In the genomic region with DNA sequence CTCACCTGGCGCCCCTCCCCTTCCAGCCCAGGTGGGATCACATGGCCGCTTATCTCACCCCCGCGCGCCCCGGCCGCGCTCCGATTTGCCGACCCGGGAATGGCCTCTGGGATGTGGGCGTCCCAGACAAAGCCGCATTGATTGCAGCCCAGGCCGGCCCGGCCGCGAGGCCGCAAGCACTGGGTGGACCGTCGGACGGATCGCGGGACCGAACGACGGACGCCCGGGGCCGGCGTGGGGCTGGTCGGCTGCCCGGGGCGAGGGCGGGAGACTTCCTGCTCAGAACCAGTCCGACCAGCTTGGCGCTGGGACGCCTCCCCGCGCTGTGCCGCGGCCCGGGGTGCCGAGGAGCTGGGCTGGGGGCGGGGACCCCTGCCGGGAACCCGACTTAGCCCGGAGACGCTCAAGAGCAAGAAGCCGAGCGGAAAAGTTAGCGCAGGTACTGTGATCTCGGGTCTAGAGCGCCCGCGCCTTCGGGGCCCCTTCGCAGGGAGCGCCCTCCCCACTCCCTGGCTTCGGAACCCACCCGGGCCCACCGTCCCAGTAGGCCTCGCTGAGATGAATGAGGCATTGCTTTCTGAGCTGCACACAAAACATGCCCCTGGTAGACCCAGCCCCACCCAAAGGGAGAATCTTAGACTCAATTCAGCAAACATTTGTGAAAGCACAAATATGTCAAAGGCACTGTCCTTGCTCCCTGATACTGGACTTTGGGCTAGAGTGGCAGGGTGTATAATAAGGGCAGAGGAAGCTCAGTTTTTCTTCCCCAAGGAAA, we compare ENCODE assay signal across 9 cellular contexts. TPM values are rescaled to one million over a fixed set of nuclear protein-coding genes. Genes with fewer than 3 reads are reported as not detected.
DNase-seq lines count a peak whose midpoint lies in the region; TF ChIP-seq lines count a peak whose summit lies in the region.
"Had no signal": no experiment of that assay in that cellular context is flagged by ENCODE, and none has a peak within 500 bp of the region (broad histone marks: within the 10 kb centered on the region; RNA-seq: fewer than 3 reads in every experiment).

No MANE protein-coding gene starts in this region.

- no peak for TF ChIP-seq POLR2A in lower leg skin (IDR thresholded peaks at IDR 0.05)

- peak; percentile 13 for DNase-seq in SIG-M5 treated with dmso at 0.1 percent for 504 hours (lab: John Stamatoyannopoulos, UW; ENCODE audit: unreplicated experiment)
- no peak for DNase-seq in SIG-M5 (lab: John Stamatoyannopoulos, UW)
- no peak for DNase-seq in coronary artery (ENCODE audit: low spot score)
- DNase-seq in lower leg skin (ENCODE audit: low spot score in 2 of 2): no peak
- DNase-seq in ureter (ENCODE audit: low spot score): peak; percentile 71
- no peak for DNase-seq in dermis blood vessel endothelial cell
- DNase-seq in stimulated activated naive CD4-positive, alpha-beta T cell (lab: John Stamatoyannopoulos, UW): no peak
- no peak for DNase-seq in SHP77 (lab: John Stamatoyannopoulos, UW)

- no peak for TF ChIP-seq CTCF in coronary artery (IDR thresholded peaks at IDR 0.05)
- no peak for TF ChIP-seq CTCF in lower leg skin (IDR thresholded peaks at IDR 0.05)

- intact Hi-C loops in lower leg skin (cut with DNase I; ENCODE audit: low total_unique reads): no loop called here

- 7 to 21% methylated on average over 10 to 35 of the region's 62 CpGs for WGBS in lower leg skin, 2 donors

- no peak overlapping the region for H3K27ac ChIP-seq in coronary artery

- peak overlapping the region; percentile 65 for H3K4me3 ChIP-seq in coronary artery
- peak overlapping the region; percentile 20 for H3K4me3 ChIP-seq in lower leg skin (ENCODE audit: low read depth, poor library complexity, severe bottlenecking)

RNA-seq across cellular contexts. Expression of gene LAD1, which starts 0.4 kb away (rescaled TPM):
- total RNA-seq in lower leg skin (100 to 1,000 TPM; 271 to 336 (median 291) TPM), ureter (186 TPM), dermis blood vessel endothelial cell (0.09 and 0.68 TPM in 2 replicates)

RNA-seq across cellular contexts. Expression of gene TNNI1, which starts 22.0 kb away (rescaled TPM):
- total RNA-seq in lower leg skin (not detected), ureter (0.23 TPM), dermis blood vessel endothelial cell (not detected in 2 replicates)
- total RNA-seq: glomerular endothelial cell had no signal

RNA-seq across cellular contexts. Expression of gene TNNT2, which starts 22.1 kb away (rescaled TPM):
- 10 to 100 TPM in 3 of 4 donors, 1 to 10 TPM in 1; 6.6 to 28.3 (median 20.5) TPM for total RNA-seq in lower leg skin
- 1.4 TPM for total RNA-seq in ureter
- not detected in 2 replicates for total RNA-seq in dermis blood vessel endothelial cell

Comparison
In these comparisons a context has a peak if more than half of its experiments do, and no peak if none do; other contexts are left out.
1. DNase-seq: peak in SIG-M5 treated with dmso at 0.1 percent for 504 hours (single experiment) and ureter (single experiment); none in SIG-M5 (single experiment), coronary artery (single experiment), lower leg skin (0 of 2), dermis blood vessel endothelial cell (single experiment), stimulated activated naive CD4-positive, alpha-beta T cell (0 of 6) and SHP77 (0 of 2).
2. RNA of gene LAD1, which starts 0.4 kb away (total RNA-seq): 271 to 336 TPM in lower leg skin and 186 TPM in ureter (single experiment); 0.09 to 0.68 TPM in dermis blood vessel endothelial cell; every median in the first group is over 100 times any median in the second.